In the genomic region with DNA sequence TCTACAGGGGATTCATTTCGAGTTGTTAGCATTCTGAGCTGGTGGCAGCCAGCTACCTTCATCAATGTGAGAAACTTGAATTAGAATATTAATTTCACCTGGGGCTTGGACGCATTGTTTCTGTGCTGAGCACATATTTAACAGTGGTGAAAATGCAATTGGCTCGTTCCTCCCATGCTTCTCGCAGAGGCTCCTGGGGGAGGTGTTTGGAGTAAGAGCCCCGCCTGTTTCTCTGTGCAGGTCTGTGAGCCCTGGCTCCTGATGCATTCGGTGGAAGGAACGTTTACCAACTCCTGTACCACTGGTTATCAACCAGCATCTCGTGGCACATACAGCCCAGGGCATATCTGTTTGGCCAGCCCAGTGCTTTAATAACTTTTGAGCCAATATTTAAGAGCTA, we compare ENCODE assay signal across 29 cellular contexts. TPM values are rescaled to one million over a fixed set of nuclear protein-coding genes. Genes with fewer than 3 reads are reported as not detected.
"Had no signal": no experiment of that assay in that cellular context is flagged by ENCODE, and none has a peak within 500 bp of the region (broad histone marks: within the 10 kb centered on the region; RNA-seq: fewer than 3 reads in every experiment).

No MANE protein-coding gene starts in this region.

- H3K4me3 ChIP-seq: neural progenitor cell, ovary, psoas muscle, right lobe of liver, sigmoid colon, stomach, thoracic aorta, thyroid gland, tibial nerve, upper lobe of left lung, vagina had no signal

- H3K36me3 Mint-ChIP-seq: natural killer cell treated with Interleukin-12 subunit alpha and Interleukin-12 subunit beta and Interleukin-15 and Interleukin-18, amount 100 ng/mL, for 72 hours; neural progenitor cell; stimulated activated effector memory CD8-positive, alpha-beta T cell treated with anti-CD3 and anti-CD28 coated beads, Interleukin-12 subunit alpha, Interleukin-12 subunit beta, amount 100 ng/mL, for 72 hours had no signal

- H3K4me3 Mint-ChIP-seq: natural killer cell treated with Interleukin-12 subunit alpha and Interleukin-12 subunit beta and Interleukin-15 and Interleukin-18, amount 100 ng/mL, for 72 hours; nephron progenitor cell; neural progenitor cell; stimulated activated effector memory CD8-positive, alpha-beta T cell treated with anti-CD3 and anti-CD28 coated beads, Interleukin-12 subunit alpha, Interleukin-12 subunit beta, amount 100 ng/mL, for 72 hours; stimulated activated naive B cell treated with anti-CD40 and anti-IgM and Interleukin-4, amounts not matched to agents 10 μg/mL and 1 μg/mL and 100 μg/mL, for 72 hours; stimulated activated naive CD8-positive, alpha-beta T cell treated with anti-CD3 and anti-CD28 coated beads, Interleukin-15, Interleukin-2, amounts not matched to agents 100 ng/mL and 50 ng/mL, for 24 hours had no signal

- H3K79me2 ChIP-seq: parathyroid adenoma had no signal

- H3K4me1 Mint-ChIP-seq: stimulated activated effector memory CD8-positive, alpha-beta T cell treated with anti-CD3 and anti-CD28 coated beads, Interleukin-12 subunit alpha, Interleukin-12 subunit beta, amount 100 ng/mL, for 72 hours; stimulated activated naive B cell treated with anti-CD40 and anti-IgM and Interleukin-4, amounts not matched to agents 10 μg/mL and 1 μg/mL and 100 μg/mL, for 72 hours had no signal

- FAIRE-seq: small intestine, urothelium cell line had no signal

- H3K27me3 ChIP-seq: neural progenitor cell, ovary, right lobe of liver, thyroid gland, tibial nerve, upper lobe of left lung, vagina had no signal

- H3K4me2 ChIP-seq: neural progenitor cell had no signal

- H3K36me3 ChIP-seq: neural progenitor cell, ovary, right lobe of liver, sigmoid colon, stomach, thoracic aorta, thyroid gland, tibial nerve, upper lobe of left lung, vagina had no signal

- DNase-seq: nephron progenitor cell; occipital lobe; ovary; posterior cingulate gyrus; psoas muscle; right cardiac atrium; right lobe of liver; sigmoid colon; small intestine; stimulated activated CD4-positive, alpha-beta T cell treated with anti-CD3 and anti-CD28 coated beads, Interleukin-15, amount 100 ng/mL, for 24 hours; stimulated activated CD4-positive, alpha-beta T cell treated with anti-CD3 and anti-CD28 coated beads, Interleukin-2, amount 100 ng/mL, for 24 hours; stimulated activated CD4-positive, alpha-beta T cell treated with anti-CD3 and anti-CD28 coated beads, Interleukin-2, amount 100 ng/mL, for 48 hours; stimulated activated CD4-positive, alpha-beta T cell treated with anti-CD3 and anti-CD28 coated beads, Interleukin-4, amount 100 ng/mL, for 24 hours; stimulated activated naive B cell treated with anti-CD40 and anti-IgM and Interleukin-4, amounts not matched to agents 10 μg/mL and 1 μg/mL and 100 μg/mL, for 72 hours; stimulated activated naive CD4-positive, alpha-beta T cell treated with Interleukin-2 at 50 U/mL for 16 hours; stomach; thyroid gland; trophoblast cell; upper lobe of left lung had no signal

- H3K9me3 ChIP-seq: ovary, psoas muscle, right lobe of liver, thoracic aorta, thyroid gland, upper lobe of left lung, vagina had no signal

- ATAC-seq: natural killer cell treated with Interleukin-12 subunit alpha and Interleukin-12 subunit beta and Interleukin-15 and Interleukin-18, amount 100 ng/mL, for 72 hours; psoas muscle; right cardiac atrium; right lobe of liver; stimulated activated effector memory CD8-positive, alpha-beta T cell treated with anti-CD3 and anti-CD28 coated beads, Interleukin-12 subunit alpha, Interleukin-12 subunit beta, amount 100 ng/mL, for 72 hours; stimulated activated naive B cell treated with anti-CD40 and anti-IgM and Interleukin-4, amounts not matched to agents 10 μg/mL and 1 μg/mL and 100 μg/mL, for 72 hours had no signal

- H3K9me3 Mint-ChIP-seq: natural killer cell treated with Interleukin-12 subunit alpha and Interleukin-12 subunit beta and Interleukin-15 and Interleukin-18, amount 100 ng/mL, for 72 hours; stimulated activated effector memory CD8-positive, alpha-beta T cell treated with anti-CD3 and anti-CD28 coated beads, Interleukin-12 subunit alpha, Interleukin-12 subunit beta, amount 100 ng/mL, for 72 hours; stimulated activated naive CD8-positive, alpha-beta T cell treated with anti-CD3 and anti-CD28 coated beads, Interleukin-15, Interleukin-2, amounts not matched to agents 100 ng/mL and 50 ng/mL, for 24 hours had no signal

- H3K27ac Mint-ChIP-seq: natural killer cell treated with Interleukin-12 subunit alpha and Interleukin-12 subunit beta and Interleukin-15 and Interleukin-18, amount 100 ng/mL, for 72 hours; nephron progenitor cell; neural progenitor cell; progenitor cell of endocrine pancreas; stimulated activated effector memory CD8-positive, alpha-beta T cell treated with anti-CD3 and anti-CD28 coated beads, Interleukin-12 subunit alpha, Interleukin-12 subunit beta, amount 100 ng/mL, for 72 hours; stimulated activated naive B cell treated with anti-CD40 and anti-IgM and Interleukin-4, amounts not matched to agents 10 μg/mL and 1 μg/mL and 100 μg/mL, for 72 hours; stimulated activated naive CD8-positive, alpha-beta T cell treated with anti-CD3 and anti-CD28 coated beads, Interleukin-15, Interleukin-2, amounts not matched to agents 100 ng/mL and 50 ng/mL, for 24 hours had no signal

- H3K9ac ChIP-seq: neural progenitor cell, parathyroid adenoma had no signal

- H3K27ac ChIP-seq: neural progenitor cell, ovary, parathyroid adenoma, psoas muscle, right lobe of liver, sigmoid colon, stomach, thoracic aorta, thyroid gland, tibial nerve, upper lobe of left lung, vagina had no signal

- H3K4me1 ChIP-seq: parathyroid adenoma, psoas muscle, right lobe of liver, sigmoid colon, stomach, thyroid gland, tibial nerve, upper lobe of left lung, vagina had no signal

- H2AFZ ChIP-seq: neural progenitor cell, parathyroid adenoma had no signal

RNA-seq across cellular contexts. Expression of gene TMEM132B, which starts 20.6 kb away (rescaled TPM):
- total RNA-seq: natural killer cell treated with Interleukin-12 subunit alpha and Interleukin-12 subunit beta and Interleukin-15 and Interleukin-18, amount 100 ng/mL, for 72 hours had no signal
